ENCODE assay signal across 1 cellular context in genomic region chr3:52719618-52720017, GRCh38.
A peak's percentile ranks its signal among the peaks of the same experiment; 100 is the strongest.
TF ChIP-seq lines count a peak whose summit lies in the region.

No MANE protein-coding gene starts in this region.

TF ChIP-seq in HepG2, 621 proteins besides CTCF, POLR2A, EP300 and RAD21:
- TF ChIP-seq ZNF160 (CRISPR knock-in tag; IDR thresholded peaks at IDR 0.05) (peak; percentile 97), MXI1 (IDR thresholded peaks at IDR 0.05; ENCODE audit: borderline replicate concordance, low read depth, low read length) (no peak)
TF ChIP-seq in HepG2: peak in this region for 1.
